In genomic region chr4:139887378-139887801, GRCh38 we compare ENCODE assay signal across 9 cellular contexts.
DNase-seq lines count a peak whose midpoint lies in the region; ATAC-seq, FAIRE-seq and TF ChIP-seq lines count a peak whose summit lies in the region.
"Had no signal": no experiment of that assay in that cellular context is flagged by ENCODE, and none has a peak within 500 bp of the region (broad histone marks: within the 10 kb centered on the region; RNA-seq: fewer than 3 reads in every experiment).

No MANE protein-coding gene starts in this region.

- dilution Hi-C loops in keratinocyte (cut with MboI; ENCODE audit: extremely low pct_ligation_motif_present, low sequenced_read_pairs), result no loop called here

- H3K4me3 Mint-ChIP-seq in HFFc6, result peak overlapping the region; percentile 86
- peak overlapping the region; percentile 20 for H3K4me3 Mint-ChIP-seq in activated B cell treated with CpG ODN at 0.5 μM for 24 hours
- H3K4me3 Mint-ChIP-seq in activated CD4-positive, alpha-beta T cell treated with anti-CD3 and anti-CD28 coated beads, Interleukin-2, amount 10 ng/mL, durations not matched to agents 24 days and 14 days, result no peak overlapping the region
- H3K4me3 Mint-ChIP-seq: activated CD4-positive, alpha-beta T cell treated with anti-CD3 and anti-CD28 coated beads for 36 hours had no signal

- peak; percentile 42 for ATAC-seq in activated B cell treated with CpG ODN at 0.5 μM for 24 hours (ENCODE audit: low read depth)
- no peak for ATAC-seq in GM18870 (IDR thresholded peaks at IDR 0.05; ENCODE audit: unreplicated experiment)
- ATAC-seq: activated CD4-positive, alpha-beta T cell treated with anti-CD3 and anti-CD28 coated beads for 36 hours had no signal

- H3K27ac ChIP-seq in keratinocyte (ENCODE audit: control insufficient read depth, insufficient read depth, low read length) (peak overlapping the region; percentile 84), small intestine (ENCODE audit: low read depth in 1 of 2, low read length in 1 of 2) (no peak overlapping the region)

- CTCF ChIA-PET in activated B cell treated with CpG ODN at 0.5 μM for 24 hours (lab: Charles Lee), result no interaction called here

- H3K9me3 ChIP-seq in keratinocyte (ENCODE audit: control insufficient read depth, low read depth, low read length) (no peaks in the 10 kb centered on the region), small intestine (ENCODE audit: control insufficient read depth, low read depth) (no peaks in the 10 kb centered on the region)

- H3K27me3 ChIP-seq in keratinocyte (ENCODE audit: control insufficient read depth, extremely low read depth, insufficient read depth, low read length) (no peaks in the 10 kb centered on the region), small intestine (ENCODE audit: control insufficient read depth in 2 of 2, insufficient read depth in 2 of 2, low read length in 2 of 2) (no peaks in the 10 kb centered on the region)

- H3K4me1 ChIP-seq in keratinocyte (ENCODE audit: control insufficient read depth, extremely low read depth, insufficient read depth, low read length) (peaks cover 36% of the 10 kb centered on the region), small intestine (ENCODE audit: control insufficient read depth in 2 of 2, insufficient read depth in 1 of 2, low read depth in 1 of 2, low read length in 1 of 2) (no peaks in the 10 kb centered on the region)

- no peaks in the 10 kb centered on the region for H3K79me2 ChIP-seq in keratinocyte (ENCODE audit: control insufficient read depth, insufficient read depth, low read length)

- TF ChIP-seq CTCF in HFFc6 (IDR thresholded peaks at IDR 0.05) (no peak), activated B cell treated with CpG ODN at 0.5 μM for 24 hours (IDR thresholded peaks at IDR 0.05) (no peak), keratinocyte (optimal IDR thresholded peaks at IDR 0.05 in 1 of 3, IDR thresholded peaks at IDR 0.05 in 1 of 3, conservative IDR thresholded peaks at IDR 0.05 in 1 of 3; ENCODE audit: extremely low read depth in 1 of 3, insufficient read depth in 2 of 3, low read length in 3 of 3) (no peak)

- H3K9me3 Mint-ChIP-seq in HFFc6, result no peaks in the 10 kb centered on the region
- peaks cover 3% of the 10 kb centered on the region for H3K9me3 Mint-ChIP-seq in activated B cell treated with CpG ODN at 0.5 μM for 24 hours
- H3K9me3 Mint-ChIP-seq in activated CD4-positive, alpha-beta T cell treated with anti-CD3 and anti-CD28 coated beads, Interleukin-2, amount 10 ng/mL, durations not matched to agents 24 days and 14 days, result peaks cover 6% of the 10 kb centered on the region

- 54 to 67% (median 61%) methylated on average over 4 of the region's 4 CpGs for WGBS in small intestine, 3 donors

- no peak for DNase-seq in HFFc6
- DNase-seq in activated B cell treated with CpG ODN at 0.5 μM for 24 hours, result no peak
- no peak for DNase-seq in keratinocyte (ENCODE audit: low read depth, low spot score)
- DNase-seq in small intestine, result peak; percentile 15
- no peak for DNase-seq in GF-D8 (lab: John Stamatoyannopoulos, UW)
- DNase-seq in T1000 (lab: John Stamatoyannopoulos, UW), result no peak
- no peak for DNase-seq in activated CD4-positive, alpha-beta T cell treated with anti-CD3 and anti-CD28 coated beads, Interleukin-2, amount 10 ng/mL, durations not matched to agents 24 days and 14 days
- DNase-seq: activated CD4-positive, alpha-beta T cell treated with anti-CD3 and anti-CD28 coated beads for 36 hours had no signal

- H3K36me3 Mint-ChIP-seq in HFFc6 (ENCODE audit: low read depth) (peaks cover 13% of the 10 kb centered on the region; the same call in 1 of the 2 replicates), activated B cell treated with CpG ODN at 0.5 μM for 24 hours (ENCODE audit: low read depth) (no peaks in the 10 kb centered on the region)
- no peaks in the 10 kb centered on the region for H3K36me3 Mint-ChIP-seq in activated CD4-positive, alpha-beta T cell treated with anti-CD3 and anti-CD28 coated beads, Interleukin-2, amount 10 ng/mL, durations not matched to agents 24 days and 14 days (ENCODE audit: low read depth)

- H3K4me1 Mint-ChIP-seq in HFFc6 (ENCODE audit: low read depth) (peaks cover 27% of the 10 kb centered on the region), activated B cell treated with CpG ODN at 0.5 μM for 24 hours (peaks cover 14% of the 10 kb centered on the region)
- H3K4me1 Mint-ChIP-seq in activated CD4-positive, alpha-beta T cell treated with anti-CD3 and anti-CD28 coated beads, Interleukin-2, amount 10 ng/mL, durations not matched to agents 24 days and 14 days, result peaks cover 4% of the 10 kb centered on the region

- H3K27ac Mint-ChIP-seq in HFFc6 (peak overlapping the region; percentile 24), activated B cell treated with CpG ODN at 0.5 μM for 24 hours (no peak overlapping the region)
- H3K27ac Mint-ChIP-seq in activated CD4-positive, alpha-beta T cell treated with anti-CD3 and anti-CD28 coated beads, Interleukin-2, amount 10 ng/mL, durations not matched to agents 24 days and 14 days, result no peak overlapping the region
- H3K27ac Mint-ChIP-seq: activated CD4-positive, alpha-beta T cell treated with anti-CD3 and anti-CD28 coated beads for 36 hours had no signal

- H3K4me3 ChIP-seq in keratinocyte (ENCODE audit: control insufficient read depth in 2 of 3, extremely low read depth in 1 of 3, insufficient read depth in 2 of 3, low read depth in 1 of 3, low read length in 3 of 3) (peak overlapping the region; percentile 18 to 72 (median 71)), small intestine (ENCODE audit: low read depth in 1 of 2, low read length in 2 of 2) (no peak overlapping the region)

- POLR2A ChIA-PET in activated B cell treated with CpG ODN at 0.5 μM for 24 hours (lab: Charles Lee), result no interaction called here

- H3K9ac ChIP-seq in keratinocyte (ENCODE audit: control insufficient read depth, extremely low read depth, insufficient read depth, low read length), result peak overlapping the region; percentile 70

- no peaks in the 10 kb centered on the region for H3K9me1 ChIP-seq in keratinocyte (ENCODE audit: control insufficient read depth, extremely low read depth, insufficient read depth, low read length)

- H3K36me3 ChIP-seq in keratinocyte (ENCODE audit: control insufficient read depth in 2 of 2, extremely low read depth in 1 of 2, insufficient read depth in 2 of 2, low read length in 2 of 2) (no peaks in the 10 kb centered on the region), small intestine (ENCODE audit: control insufficient read depth in 2 of 2, insufficient read depth in 2 of 2, low read length in 2 of 2) (peaks cover 0 to 2% of the 10 kb centered on the region in 2 donors)

- peak; percentile 70 for FAIRE-seq in keratinocyte (lab: Jason Lieb, UNC)
- no peak for FAIRE-seq in small intestine (lab: Jason Lieb, UNC)

- H3K27me3 Mint-ChIP-seq in HFFc6 (ENCODE audit: insufficient read depth), result no peaks in the 10 kb centered on the region
- peaks cover 5% of the 10 kb centered on the region for H3K27me3 Mint-ChIP-seq in activated B cell treated with CpG ODN at 0.5 μM for 24 hours
- peaks cover 4% of the 10 kb centered on the region for H3K27me3 Mint-ChIP-seq in activated CD4-positive, alpha-beta T cell treated with anti-CD3 and anti-CD28 coated beads, Interleukin-2, amount 10 ng/mL, durations not matched to agents 24 days and 14 days

- intact Hi-C loops in activated B cell treated with CpG ODN at 0.5 μM for 24 hours (cut with micrococcal nuclease), result no loop called here
- intact Hi-C loops in activated CD4-positive, alpha-beta T cell treated with anti-CD3 and anti-CD28 coated beads, Interleukin-2, amount 10 ng/mL, durations not matched to agents 24 days and 14 days (cut with micrococcal nuclease), result no loop called here

- H2AFZ ChIP-seq in keratinocyte (ENCODE audit: control insufficient read depth, low read length), result peak overlapping the region; percentile 75

- peak overlapping the region; percentile 96 for H3K4me2 ChIP-seq in keratinocyte (ENCODE audit: control insufficient read depth, extremely low read depth, insufficient read depth, low read depth, low read length)

- no peaks in the 10 kb centered on the region for H4K20me1 ChIP-seq in keratinocyte (ENCODE audit: control insufficient read depth, extremely low read depth, insufficient read depth, low read length)

Comparison
In these comparisons a context has a peak if more than half of its experiments do, and no peak if none do; other contexts are left out.
1. H3K4me3 ChIP-seq: peak in keratinocyte (3 of 3); none in small intestine (0 of 2).